Comparison of ENCODE assay signal across 8 cellular contexts in genomic region chr17:18698473-18699103, GRCh38. TPM values are rescaled to one million over a fixed set of nuclear protein-coding genes. Genes with fewer than 3 reads are reported as not detected.
DNase-seq lines count a peak whose midpoint lies in the region; ATAC-seq and TF ChIP-seq lines count a peak whose summit lies in the region.
"Not testable (repeated sequence)": the region's sequence is repeated elsewhere in the genome, so short reads cannot be mapped to it uniquely, and the experiment has no call there.

No MANE protein-coding gene starts in this region.

- intact Hi-C loops in HCT116 (cut with micrococcal nuclease); spleen (cut with DNase I; ENCODE audit: low total_unique reads): not testable (repeated sequence)

- H3K9ac ChIP-seq in HCT116 (ENCODE audit: low read length) = peak overlapping the region; percentile 57
- peak overlapping the region; percentile 64 for H3K9ac ChIP-seq in SK-N-MC (ENCODE audit: insufficient read length)

- TF ChIP-seq CTCF in AG04450 (IDR thresholded peaks at IDR 0.05; ENCODE audit: low read depth, low read length); HCT116 (IDR thresholded peaks at IDR 0.05 in 2 of 3, conservative IDR thresholded peaks at IDR 0.05 in 1 of 3; ENCODE audit: borderline replicate concordance in 1 of 3, insufficient read depth in 1 of 3, low read depth in 2 of 3, low read length in 2 of 3); endothelial cell (IDR thresholded peaks at IDR 0.05; ENCODE audit: unreplicated experiment); spleen (IDR thresholded peaks at IDR 0.05 in 8 of 11, conservative IDR thresholded peaks at IDR 0.05 in 3 of 11): not testable (repeated sequence)

- not testable (repeated sequence) for H3K36me3 Mint-ChIP-seq in activated naive CD8-positive, alpha-beta T cell treated with anti-CD3 and anti-CD28 coated beads, Interleukin-2, amount 50 U/mL, for 24 hours (ENCODE audit: low read depth); endothelial cell (ENCODE audit: low read depth, unreplicated experiment); naive thymus-derived CD8-positive, alpha-beta T cell

- H3K27me3 ChIP-seq in AG04450 (ENCODE audit: control insufficient read depth, insufficient read depth, low read length); HCT116 (ENCODE audit: insufficient read depth, low read length); spleen (replicated peaks in 1 of 7): not testable (repeated sequence)

- not testable (repeated sequence) for H3K9me2 ChIP-seq in HCT116 (ENCODE audit: insufficient read depth)

- peak overlapping the region; percentile 62 for H3K4me3 ChIP-seq in AG04450 (ENCODE audit: low read depth, low read length)
- peak overlapping the region; percentile 50 to 58 for H3K4me3 ChIP-seq in HCT116 (replicated peaks in 1 of 2; ENCODE audit: low read depth in 1 of 2, low read length in 2 of 2)
- H3K4me3 ChIP-seq in SK-N-MC = peak overlapping the region; percentile 78
- peak overlapping the region; percentile 69 for H3K4me3 ChIP-seq in iPS-18c (ENCODE audit: insufficient read depth, low read depth, low read length)
- H3K4me3 ChIP-seq in spleen = peak overlapping the region; percentile 36 to 73 (median 47)

- POLR2A ChIA-PET in AG04450 (lab: Yijun Ruan, JAX); HCT116 (lab: Charles Lee); naive thymus-derived CD8-positive, alpha-beta T cell (lab: Charles Lee): not testable (repeated sequence)

- not testable (repeated sequence) for DNase-seq in AG04450 (ENCODE audit: low read depth, low spot score); HCT116 (ENCODE audit: low read depth, low spot score); SK-N-MC (ENCODE audit: low read depth, low spot score); activated naive CD8-positive, alpha-beta T cell treated with anti-CD3 and anti-CD28 coated beads, Interleukin-2, amount 50 U/mL, for 24 hours; endothelial cell (ENCODE audit: low spot score); naive thymus-derived CD8-positive, alpha-beta T cell; spleen

- not testable (repeated sequence) for TF ChIP-seq RAD21 in HCT116 (IDR thresholded peaks at IDR 0.05; ENCODE audit: low read depth)

- ATAC-seq in HCT116; activated naive CD8-positive, alpha-beta T cell treated with anti-CD3 and anti-CD28 coated beads, Interleukin-2, amount 50 U/mL, for 24 hours; naive thymus-derived CD8-positive, alpha-beta T cell: not testable (repeated sequence)

- H3K4me1 Mint-ChIP-seq in activated naive CD8-positive, alpha-beta T cell treated with anti-CD3 and anti-CD28 coated beads, Interleukin-2, amount 50 U/mL, for 24 hours = peaks cover 17% of the 10 kb centered on the region
- H3K4me1 Mint-ChIP-seq in endothelial cell (ENCODE audit: unreplicated experiment) = not testable (repeated sequence)
- peaks cover 7 to 12% (median 9%) of the 10 kb centered on the region in 4 donors for H3K4me1 Mint-ChIP-seq in naive thymus-derived CD8-positive, alpha-beta T cell

- RAD21 ChIA-PET in HCT116 (lab: Charles Lee; ENCODE audit: low non-redundant PET in 1 of 2, low total read pairs in 2 of 2, uncharacterized antibody in 2 of 2, unreplicated experiment in 2 of 2) = not testable (repeated sequence)

- H3K27ac Mint-ChIP-seq in activated naive CD8-positive, alpha-beta T cell treated with anti-CD3 and anti-CD28 coated beads, Interleukin-2, amount 50 U/mL, for 24 hours = peak overlapping the region; percentile 85
- not testable (repeated sequence) for H3K27ac Mint-ChIP-seq in endothelial cell (ENCODE audit: unreplicated experiment)
- H3K27ac Mint-ChIP-seq in naive thymus-derived CD8-positive, alpha-beta T cell = peak overlapping the region in 5 of 10 donors; percentile 85 to 93 (median 92)

- peak overlapping the region; percentile 88 for H3K4me3 Mint-ChIP-seq in activated naive CD8-positive, alpha-beta T cell treated with anti-CD3 and anti-CD28 coated beads, Interleukin-2, amount 50 U/mL, for 24 hours
- peak overlapping the region; percentile 92 for H3K4me3 Mint-ChIP-seq in endothelial cell (ENCODE audit: unreplicated experiment)
- H3K4me3 Mint-ChIP-seq in naive thymus-derived CD8-positive, alpha-beta T cell = peak overlapping the region; percentile 90 to 94 (median 92)

- not testable (repeated sequence) for H3K27me3 Mint-ChIP-seq in activated naive CD8-positive, alpha-beta T cell treated with anti-CD3 and anti-CD28 coated beads, Interleukin-2, amount 50 U/mL, for 24 hours; endothelial cell (ENCODE audit: unreplicated experiment); naive thymus-derived CD8-positive, alpha-beta T cell

- not testable (repeated sequence) for H3K9me3 Mint-ChIP-seq in activated naive CD8-positive, alpha-beta T cell treated with anti-CD3 and anti-CD28 coated beads, Interleukin-2, amount 50 U/mL, for 24 hours; endothelial cell (ENCODE audit: unreplicated experiment); naive thymus-derived CD8-positive, alpha-beta T cell

- not testable (repeated sequence) for H3K79me2 ChIP-seq in HCT116 (ENCODE audit: insufficient read depth, low read length)

- not testable (repeated sequence) for H4K20me1 ChIP-seq in HCT116 (ENCODE audit: insufficient read depth)

- not testable (repeated sequence) for H3K27ac ChIP-seq in AG04450 (ENCODE audit: low read depth, low read length); HCT116 (ENCODE audit: low read depth, low read length); SK-N-MC
- peak overlapping the region in 2 of 8 donors; percentile 65 to 72 for H3K27ac ChIP-seq in spleen

- not testable (repeated sequence) for BruUV-seq in HCT116 (replicated peaks; lab: Mats Ljungman, UMichigan)

- WGBS in spleen, 5 donors = 55 to 67% (median 59%) methylated on average over 8 of the region's 8 CpGs

- peak overlapping the region; percentile 78 for H2AFZ ChIP-seq in HCT116 (ENCODE audit: low read depth, low read length, poor library complexity, severe bottlenecking)

- not testable (repeated sequence) for H3K36me3 ChIP-seq in HCT116 (ENCODE audit: control insufficient read depth in 1 of 2, insufficient read depth in 2 of 2, low read length in 2 of 2); SK-N-MC (ENCODE audit: insufficient read depth, low read length); spleen

- not testable (repeated sequence) for TF ChIP-seq POLR2A in HCT116 (IDR thresholded peaks at IDR 0.05; ENCODE audit: borderline replicate concordance, extremely low read depth, insufficient read depth, insufficient read length); spleen (IDR thresholded peaks at IDR 0.05)

- not testable (repeated sequence) for H3K9me3 ChIP-seq in AG04450 (ENCODE audit: control insufficient read depth, insufficient read depth, low read length); HCT116 (ENCODE audit: control insufficient read depth in 1 of 2, insufficient read depth in 1 of 2, low read depth in 1 of 2, low read length in 2 of 2); SK-N-MC (ENCODE audit: low read depth, low read length); iPS-18c (ENCODE audit: control insufficient read depth, insufficient read depth, low read length); spleen

- H3K4me2 ChIP-seq in HCT116 (ENCODE audit: low read length) = peak overlapping the region; percentile 69

- CTCF ChIA-PET in AG04450 (lab: Charles Lee); HCT116 (lab: Charles Lee): not testable (repeated sequence)

- not testable (repeated sequence) for H3K4me1 ChIP-seq in HCT116 (ENCODE audit: control insufficient read depth in 1 of 2, insufficient read depth in 2 of 2, low read length in 2 of 2)
- H3K4me1 ChIP-seq in spleen = peaks cover 0 to 11% (median 2%) of the 10 kb centered on the region in 6 donors

RNA-seq across cellular contexts. Expression of gene FOXO3B, which starts 16.5 kb away (rescaled TPM):
- polyA plus RNA-seq in AG04450 (2011; rRNA removed) (4.0 and 4.8 TPM in 2 replicates), spleen (under 1 TPM; 0.24 to 0.77 (median 0.38) TPM)
- polyA minus RNA-seq in AG04450 (2011; rRNA and poly(A)+ RNA removed) = 9.8 and 9.9 TPM in 2 replicates
- total RNA-seq in HCT116 (2021; ENCODE audit: unreplicated experiment) (3.1 TPM), endothelial cell (ENCODE audit: unreplicated experiment) (14.2 TPM), spleen (1 to 10 TPM; 3.7 to 9.1 (median 5.8) TPM)
- 1.6 and 1.8 TPM in 2 replicates for polyA plus RNA-seq in HCT116 (2012)
- total RNA-seq in naive thymus-derived CD8-positive, alpha-beta T cell = 1 to 10 TPM; 4.8 to 6.3 TPM
- polyA plus RNA-seq in naive thymus-derived CD8-positive, alpha-beta T cell = 1 to 10 TPM in 2 of 3 donors, under 1 TPM in 1; 0.91 to 4.2 (median 3.3) TPM

RNA-seq across cellular contexts. Expression of gene FBXW10, which starts 45.3 kb away (rescaled TPM):
- polyA plus RNA-seq in AG04450 (2011; rRNA removed) (0.04 and 0.09 TPM in 2 replicates), spleen (under 1 TPM; 0.07 to 0.10 (median 0.08) TPM)
- 0.13 and 0.18 TPM in 2 replicates for polyA minus RNA-seq in AG04450 (2011; rRNA and poly(A)+ RNA removed)
- total RNA-seq in HCT116 (2021; ENCODE audit: unreplicated experiment) (not detected), endothelial cell (ENCODE audit: unreplicated experiment) (not detected), spleen (under 1 TPM in 1 of 7 donors, not detected in 6; 0.11 TPM)
- polyA plus RNA-seq in HCT116 (2012) = 0.02 TPM in 1 of 2 replicates, not detected in the other
- total RNA-seq in naive thymus-derived CD8-positive, alpha-beta T cell = not detected
- not detected for polyA plus RNA-seq in naive thymus-derived CD8-positive, alpha-beta T cell

RNA-seq across cellular contexts. Expression of gene TBC1D28, which starts 54.4 kb away (rescaled TPM):
- polyA plus RNA-seq in AG04450 (2011; rRNA removed) (not detected in 2 replicates), spleen (not detected)
- polyA minus RNA-seq in AG04450 (2011; rRNA and poly(A)+ RNA removed) = not detected in 2 replicates
- total RNA-seq in HCT116 (2021; ENCODE audit: unreplicated experiment) (not detected), endothelial cell (ENCODE audit: unreplicated experiment) (not detected), spleen (not detected)
- 0.12 and 0.20 TPM in 2 replicates for polyA plus RNA-seq in HCT116 (2012)
- total RNA-seq in naive thymus-derived CD8-positive, alpha-beta T cell = not detected
- not detected for polyA plus RNA-seq in naive thymus-derived CD8-positive, alpha-beta T cell
